In genomic region chr6:129521946-129522345, GRCh38 we compare ENCODE assay signal across 34 cellular contexts.
"Had no signal": no experiment of that assay in that cellular context is flagged by ENCODE, and none has a peak within 500 bp of the region (broad histone marks: within the 10 kb centered on the region; RNA-seq: fewer than 3 reads in every experiment).

No MANE protein-coding gene starts in this region.

- H3K4me3 Mint-ChIP-seq: activated CD4-positive, alpha-beta T cell treated with anti-CD3 and anti-CD28 coated beads, Interleukin-2, amount 10 ng/mL, durations not matched to agents 24 days and 14 days; activated CD8-positive, alpha-beta T cell treated with anti-CD3 and anti-CD28 coated beads for 36 hours; activated naive CD8-positive, alpha-beta T cell treated with anti-CD3 and anti-CD28 coated beads for 36 hours; activated T-cell treated with anti-CD3 and anti-CD28 coated beads, Interleukin-2, amount 50 U/mL, for 72 hours; activated T-helper 17 cell treated with anti-CD3 and anti-CD28 coated beads, Interleukin-2, amount 50 U/mL, for 72 hours had no signal

- H3K27ac Mint-ChIP-seq: activated CD4-positive, alpha-beta T cell treated with anti-CD3 and anti-CD28 coated beads, Interleukin-2, amount 10 ng/mL, durations not matched to agents 24 days and 14 days; activated CD8-positive, alpha-beta T cell treated with anti-CD3 and anti-CD28 coated beads for 36 hours; activated naive CD8-positive, alpha-beta T cell treated with anti-CD3 and anti-CD28 coated beads for 36 hours; activated T-cell treated with anti-CD3 and anti-CD28 coated beads, Interleukin-2, amount 50 U/mL, for 72 hours; activated T-helper 17 cell treated with anti-CD3 and anti-CD28 coated beads, Interleukin-2, amount 50 U/mL, for 72 hours had no signal

- H3K9me3 Mint-ChIP-seq: activated CD4-positive, alpha-beta T cell treated with anti-CD3 and anti-CD28 coated beads, Interleukin-2, amount 10 ng/mL, durations not matched to agents 24 days and 14 days; activated CD8-positive, alpha-beta T cell treated with anti-CD3 and anti-CD28 coated beads for 36 hours; activated naive CD8-positive, alpha-beta T cell treated with anti-CD3 and anti-CD28 coated beads for 36 hours; activated T-cell treated with anti-CD3 and anti-CD28 coated beads, Interleukin-2, amount 50 U/mL, for 72 hours; activated T-helper 17 cell treated with anti-CD3 and anti-CD28 coated beads, Interleukin-2, amount 50 U/mL, for 72 hours had no signal

- H3K4me3 ChIP-seq: SJCRH30, SK-N-MC had no signal

- FAIRE-seq: RCC 7860, TTC549 had no signal

- H3K4me1 ChIP-seq: SJCRH30 had no signal

- H3K4me1 Mint-ChIP-seq: activated T-helper 17 cell treated with anti-CD3 and anti-CD28 coated beads, Interleukin-2, amount 50 U/mL, for 72 hours had no signal

- ATAC-seq: activated CD8-positive, alpha-beta T cell treated with anti-CD3 and anti-CD28 coated beads for 36 hours; activated T-cell treated with anti-CD3 and anti-CD28 coated beads, Interleukin-2, amount 50 U/mL, for 72 hours; activated T-helper 17 cell treated with anti-CD3 and anti-CD28 coated beads, Interleukin-2, amount 50 U/mL, for 72 hours; PC-3 had no signal

- H3K27ac ChIP-seq: SJCRH30, SK-N-MC had no signal

- H3K9me3 ChIP-seq: SJCRH30 had no signal

- H3K27me3 ChIP-seq: SJCRH30 had no signal

- H3K36me3 Mint-ChIP-seq: activated naive CD8-positive, alpha-beta T cell treated with anti-CD3 and anti-CD28 coated beads for 36 hours had no signal

- H3K27me3 Mint-ChIP-seq: activated CD8-positive, alpha-beta T cell treated with anti-CD3 and anti-CD28 coated beads for 36 hours; activated naive CD8-positive, alpha-beta T cell treated with anti-CD3 and anti-CD28 coated beads for 36 hours; activated T-helper 17 cell treated with anti-CD3 and anti-CD28 coated beads, Interleukin-2, amount 50 U/mL, for 72 hours had no signal

- H3K36me3 ChIP-seq: SJCRH30 had no signal

- DNase-seq: activated CD4-positive, alpha-beta T cell treated with anti-CD3 and anti-CD28 coated beads, Interleukin-2, amount 10 ng/mL, durations not matched to agents 24 days and 14 days; activated CD4-positive, alpha-beta T cell treated with anti-CD3 and anti-CD28 coated beads, Interleukin-2, amount 50 U/mL, for 4 hours; activated CD8-positive, alpha-beta T cell treated with anti-CD3 and anti-CD28 coated beads for 36 hours; activated effector memory CD4-positive, alpha-beta T cell treated with anti-CD3 and anti-CD28 coated beads, Interleukin-2, amount 50 U/mL, for 16 hours; activated naive CD4-positive, alpha-beta T cell; activated naive CD4-positive, alpha-beta T cell treated with anti-CD3 and anti-CD28 coated beads, Interleukin-2, amount 50 U/mL, for 16 hours; activated naive CD8-positive, alpha-beta T cell treated with anti-CD3 and anti-CD28 coated beads for 36 hours; activated T-cell treated with anti-CD3 and anti-CD28 coated beads, Interleukin-2, amount 50 U/mL, for 1 hour; activated T-cell treated with anti-CD3 and anti-CD28 coated beads, Interleukin-2, amount 50 U/mL, for 72 hours; amniotic stem cell; aorta; caudate nucleus; cerebellar nuclear complex; Kasumi-1; KG1; NCI-H1092 treated with DMSO at 0.1 percent for 48 hours; NCI-H1417; NCI-H146; NCI-H187; NCI-H2029 treated with DMSO at 0.1 percent for 48 hours; NCI-H2107; NCI-H2171; NCI-H510A; NCI-H526; NCI-H748 treated with DMSO at 0.1 percent for 48 hours; NK-92 treated with Interleukin-12 subunit alpha and Interleukin-12 subunit beta, amount 100 ng/mL, for 24 hours; PC-3; SHP77; SJCRH30; T1000 had no signal
